1 cellular context compared by ENCODE assay signal in the genomic region with DNA sequence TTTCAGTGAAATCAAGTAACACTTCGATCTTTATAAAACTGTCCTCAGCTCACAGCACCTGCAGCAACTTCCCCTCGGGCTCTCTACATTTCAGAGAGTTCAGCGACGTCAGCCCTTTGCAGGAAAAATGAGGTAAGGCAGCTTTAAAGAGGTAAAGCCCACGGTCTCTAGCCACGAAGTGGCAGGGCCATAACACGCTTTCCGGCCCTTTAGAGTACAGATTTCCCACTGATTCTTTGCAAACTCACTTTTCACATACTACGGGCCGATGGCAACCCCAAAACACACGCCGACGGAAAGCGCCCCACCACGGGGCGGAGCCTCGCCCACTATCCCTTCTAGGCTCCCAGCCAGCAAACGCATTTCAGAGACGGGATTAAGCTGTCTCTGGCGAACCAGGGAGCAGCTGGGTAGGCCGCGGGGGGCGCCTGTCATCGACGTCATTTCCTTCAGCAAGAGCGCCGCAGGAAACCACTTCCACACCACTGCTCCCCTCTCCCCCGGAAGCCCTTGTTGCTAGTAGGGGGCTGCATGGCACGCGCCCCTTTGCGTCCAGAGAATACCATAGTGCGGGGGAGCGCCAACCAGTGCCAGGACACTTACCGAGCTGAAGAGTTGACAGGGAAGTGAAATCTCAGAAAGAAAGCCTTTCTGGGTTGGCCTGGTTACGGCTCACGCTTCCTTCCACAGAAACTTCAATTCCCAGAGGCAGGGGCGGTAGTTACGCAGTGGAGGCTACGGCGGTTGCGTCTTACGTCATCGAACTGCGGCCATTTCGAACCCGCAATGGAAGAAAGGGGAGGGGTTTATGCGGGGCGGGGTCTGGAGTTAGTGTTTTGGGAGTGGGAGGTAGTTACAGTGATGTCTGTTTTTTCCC.
TF ChIP-seq lines count a peak whose summit lies in the region.

A gene with protein sequence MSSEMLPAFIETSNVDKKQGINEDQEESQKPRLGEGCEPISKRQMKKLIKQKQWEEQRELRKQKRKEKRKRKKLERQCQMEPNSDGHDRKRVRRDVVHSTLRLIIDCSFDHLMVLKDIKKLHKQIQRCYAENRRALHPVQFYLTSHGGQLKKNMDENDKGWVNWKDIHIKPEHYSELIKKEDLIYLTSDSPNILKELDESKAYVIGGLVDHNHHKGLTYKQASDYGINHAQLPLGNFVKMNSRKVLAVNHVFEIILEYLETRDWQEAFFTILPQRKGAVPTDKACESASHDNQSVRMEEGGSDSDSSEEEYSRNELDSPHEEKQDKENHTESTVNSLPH (minus strand): TSS at position 730 of the 877 bp plus-strand sequence. CDS start 4,701 bp downstream, outside the sequence.

TF ChIP-seq in endothelial cell of umbilical vein, 7 proteins besides CTCF, POLR2A, EP300 and RAD21 (continued from another document):
- TF ChIP-seq, protein P1, sequence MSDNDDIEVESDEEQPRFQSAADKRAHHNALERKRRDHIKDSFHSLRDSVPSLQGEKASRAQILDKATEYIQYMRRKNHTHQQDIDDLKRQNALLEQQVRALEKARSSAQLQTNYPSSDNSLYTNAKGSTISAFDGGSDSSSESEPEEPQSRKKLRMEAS (IDR thresholded peaks at IDR 0.05; ENCODE audit: insufficient read depth, insufficient read length): peak; percentile 4
- TF ChIP-seq FOS (IDR thresholded peaks at IDR 0.05; ENCODE audit: borderline replicate concordance, insufficient read depth, low read length) (no peak), EZH2 (IDR thresholded peaks at IDR 0.05; ENCODE audit: borderline replicate concordance, low read depth, low read length, severe bottlenecking) (no peak), GATA2 (IDR thresholded peaks at IDR 0.05; ENCODE audit: insufficient read depth, insufficient read length, low read depth, low read length) (no peak), POLR2AphosphoS5 (IDR thresholded peaks at IDR 0.05; ENCODE audit: insufficient read depth, low read depth, low read length) (peak; percentile 30)
